In genomic region chr15:46450810-46451182, GRCh38 we compare ENCODE assay signal across 1 cellular context.
TF ChIP-seq lines count a peak whose summit lies in the region.

No MANE protein-coding gene starts in this region.

TF ChIP-seq in HepG2, 621 proteins besides CTCF, POLR2A, EP300 and RAD21 (continued from another document):
- no peak for TF ChIP-seq ADNP (CRISPR knock-in tag; IDR thresholded peaks at IDR 0.05)
- TF ChIP-seq POGZ (CRISPR knock-in tag; IDR thresholded peaks at IDR 0.05): no peak
